ENCODE assay signal across 8 cellular contexts in the genomic region with DNA sequence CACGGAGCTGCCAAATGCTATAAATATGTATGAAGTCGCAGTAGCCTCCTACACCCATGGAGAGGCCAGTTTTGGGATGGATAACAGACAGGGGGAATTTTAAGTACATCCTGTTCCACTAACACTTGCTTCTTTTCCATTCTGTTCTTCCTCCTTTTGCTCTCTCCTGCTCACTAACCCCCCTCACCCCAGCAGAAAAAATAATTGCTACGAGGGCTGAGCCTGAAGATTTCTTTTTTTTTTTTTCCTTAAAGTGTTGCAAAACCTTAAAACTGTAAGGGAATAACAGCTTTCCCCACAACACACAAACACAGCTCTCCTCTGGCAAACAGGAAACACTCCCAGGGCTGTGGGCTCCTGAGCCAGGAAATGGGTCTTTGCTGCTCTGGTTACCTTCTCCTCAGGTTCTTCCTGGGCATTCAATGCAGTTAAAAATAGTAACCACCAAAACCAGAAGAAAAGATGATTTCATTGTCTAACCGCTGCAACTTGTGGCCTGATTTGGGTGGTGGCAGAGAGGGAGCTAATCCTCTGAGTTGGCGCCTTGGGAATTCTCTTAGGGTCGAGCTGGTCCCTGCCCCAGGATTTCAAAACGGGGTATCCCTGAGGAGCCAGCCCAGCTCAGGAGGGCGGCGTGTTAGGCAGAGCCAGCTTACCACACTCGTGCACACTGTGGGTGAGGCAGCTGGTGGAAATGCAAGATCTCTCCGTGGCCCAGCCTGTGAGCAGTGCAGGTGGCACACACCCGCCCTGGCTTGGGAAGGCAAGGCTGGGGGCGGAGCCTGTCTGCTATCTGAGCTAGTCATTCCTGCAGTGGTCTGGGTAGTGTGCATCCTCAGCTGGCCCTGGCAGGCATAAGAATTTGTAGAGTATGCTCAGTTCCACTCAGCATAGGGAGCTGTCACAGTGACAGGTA. TPM values are rescaled to one million over a fixed set of nuclear protein-coding genes. Genes with fewer than 3 reads are reported as not detected.
A peak's percentile ranks its signal among the peaks of the same experiment; 100 is the strongest.
DNase-seq lines count a peak whose midpoint lies in the region; ATAC-seq, FAIRE-seq and TF ChIP-seq lines count a peak whose summit lies in the region.

No MANE protein-coding gene starts in this region.

- H3K27me3 ChIP-seq in adrenal gland = no peaks in the 10 kb centered on the region

- H3K9ac ChIP-seq in kidney (ENCODE audit: low read length in 2 of 2) = peak overlapping the region in 1 of 2 donors; percentile 20

- peak; percentile 71 for ATAC-seq in HG03457 (IDR thresholded peaks at IDR 0.05; ENCODE audit: unreplicated experiment)
- no peak for ATAC-seq in GM21717 (IDR thresholded peaks at IDR 0.05; ENCODE audit: unreplicated experiment)

- H3K36me3 ChIP-seq in adrenal gland (replicated peaks in 1 of 2) (no peaks in the 10 kb centered on the region), kidney (ENCODE audit: control insufficient read depth in 1 of 2, insufficient read depth in 2 of 2, low read length in 2 of 2) (no peaks in the 10 kb centered on the region)

- intact Hi-C loops in adrenal gland (cut with DNase I) = no loop called here
- intact Hi-C loops in kidney (cut with DNase I) = no loop called here

- H3K9me3 ChIP-seq in adrenal gland (replicated peaks in 1 of 3) = no peaks in the 10 kb centered on the region
- H3K9me3 ChIP-seq in kidney (ENCODE audit: control insufficient read depth in 1 of 2, low read length in 2 of 2) = no peaks in the 10 kb centered on the region

- H3K4me1 ChIP-seq in adrenal gland (replicated peaks in 1 of 2) (peaks cover 0 to 5% of the 10 kb centered on the region in 2 donors), kidney (ENCODE audit: control insufficient read depth in 1 of 2, insufficient read depth in 1 of 2, low read depth in 1 of 2, low read length in 2 of 2) (peaks cover 0 to 5% of the 10 kb centered on the region in 2 donors)

- TF ChIP-seq CTCF in adrenal gland (IDR thresholded peaks at IDR 0.05) = no peak
- TF ChIP-seq CTCF in kidney (IDR thresholded peaks at IDR 0.05; ENCODE audit: borderline replicate concordance, extremely low read depth, insufficient read depth) = no peak
- TF ChIP-seq CTCF in GM10266 (IDR thresholded peaks at IDR 0.05; ENCODE audit: control insufficient read depth, insufficient read depth, low read depth, missing control alignments) = no peak

- peak overlapping the region in 3 of 5 donors; percentile 6 to 86 (median 28) for H3K27ac ChIP-seq in adrenal gland
- no peak overlapping the region for H3K27ac ChIP-seq in kidney (ENCODE audit: low read depth in 2 of 2, low read length in 2 of 2)

- FAIRE-seq in kidney (lab: Jason Lieb, UNC) = no peak

- no peak for TF ChIP-seq POLR2A in adrenal gland (IDR thresholded peaks at IDR 0.05)

- WGBS in adrenal gland, 4 donors = 27 to 35% (median 33%) methylated on average over 5 to 13 of the region's 13 CpGs

- DNase-seq in GDM1 (lab: John Stamatoyannopoulos, UW) (peak; percentile 54), T follicular helper cell (ENCODE audit: low read depth) (peak; percentile 20), adrenal gland (peak in 3 of 7 donors; percentile 23 to 38 (median 33)), kidney (peak; percentile 93), GM10266 (ENCODE audit: extremely low spot score) (no peak)
- peak; percentile 52 for DNase-seq in stimulated activated CD4-positive, alpha-beta T cell treated with anti-CD3 and anti-CD28 coated beads, Interleukin-4, amount 100 ng/mL, for 1 hour

- H3K4me3 ChIP-seq in adrenal gland (no peak overlapping the region), kidney (ENCODE audit: low read length in 2 of 2) (no peak overlapping the region)

RNA-seq across cellular contexts. Expression of a gene that starts 17.1 kb away (rescaled TPM):
- 100 to 1,000 TPM in 2 of 8 donors, 10 to 100 TPM in 6; 50.6 to 129 (median 76.1) TPM for total RNA-seq in adrenal gland
- polyA plus RNA-seq in adrenal gland = 10 to 100 TPM; 21.2 to 61.4 (median 27.9) TPM
- total RNA-seq in kidney = 431 TPM
- polyA plus RNA-seq in kidney (ENCODE audit: insufficient read depth, low read depth, low replicate concordance) = 45.1 TPM

Comparison
In these comparisons a context has a peak if more than half of its experiments do, and no peak if none do; other contexts are left out.
1. H3K27ac ChIP-seq: peak in adrenal gland (3 of 5); none in kidney (0 of 2).